In the genomic region with DNA sequence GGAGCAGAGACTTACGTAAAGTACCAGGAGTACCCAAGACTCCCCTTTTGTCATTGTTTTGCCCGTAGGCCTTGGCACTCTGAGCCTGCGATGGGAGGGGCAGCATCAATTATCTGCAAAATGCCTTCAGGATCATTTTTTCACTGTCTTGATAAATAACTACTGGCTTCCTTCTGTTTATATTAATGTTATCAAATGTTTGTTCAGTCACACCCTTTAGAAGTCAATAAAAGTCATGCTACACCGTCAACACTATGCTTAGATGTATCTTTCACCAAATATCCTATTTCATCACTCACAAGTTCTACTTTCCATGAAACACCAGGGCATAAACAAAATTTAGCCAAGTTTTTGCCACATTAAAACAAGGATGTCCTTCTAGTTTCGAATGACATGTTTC, we compare ENCODE assay signal across 17 cellular contexts.
DNase-seq lines count a peak whose midpoint lies in the region; ATAC-seq lines count a peak whose summit lies in the region.
"Had no signal": no experiment of that assay in that cellular context is flagged by ENCODE, and none has a peak within 500 bp of the region (broad histone marks: within the 10 kb centered on the region; RNA-seq: fewer than 3 reads in every experiment).

No MANE protein-coding gene starts in this region.

- no peak overlapping the region for H3K9ac ChIP-seq in trophoblast cell (ENCODE audit: low read length)
- H3K9ac ChIP-seq: BLaER1 treated with 17β-estradiol and CSF1 and Interleukin-3, amounts not matched to agents 10 nM and 100 nM had no signal

- H3K4me1 ChIP-seq in trophoblast cell (ENCODE audit: control insufficient read depth in 1 of 2, insufficient read depth in 2 of 2, low read length in 2 of 2): no peaks in the 10 kb centered on the region
- H3K4me1 ChIP-seq: A549 had no signal

- no peaks in the 10 kb centered on the region for H3K79me1 ChIP-seq in trophoblast cell (ENCODE audit: low read length)

- H3K27ac ChIP-seq in trophoblast cell (ENCODE audit: low read depth, low read length): no peak overlapping the region
- H3K27ac ChIP-seq: A549; BLaER1 treated with 17β-estradiol and CSF1 and Interleukin-3, amounts not matched to agents 10 nM and 100 nM; C4-2B had no signal

- H3K27me3 ChIP-seq in trophoblast cell (ENCODE audit: insufficient read depth, low read length): no peaks in the 10 kb centered on the region
- H3K27me3 ChIP-seq: BLaER1 treated with 17β-estradiol and CSF1 and Interleukin-3, amounts not matched to agents 10 nM and 100 nM had no signal

- no peaks in the 10 kb centered on the region for H3K9me3 ChIP-seq in trophoblast cell (ENCODE audit: insufficient read depth, low read depth, low read length)
- H3K9me3 ChIP-seq: A549, Caco-2 had no signal

- no peak overlapping the region for H3K4ac ChIP-seq in trophoblast cell (ENCODE audit: low read depth, low read length)

- H4K12ac ChIP-seq in trophoblast cell (ENCODE audit: low read depth, low read length): no peak overlapping the region

- no peak overlapping the region for H3K4me2 ChIP-seq in trophoblast cell (ENCODE audit: low read length)
- H3K4me2 ChIP-seq: A549; BLaER1 treated with 17β-estradiol and CSF1 and Interleukin-3, amounts not matched to agents 10 nM and 100 nM had no signal

- no peak overlapping the region for H2BK120ac ChIP-seq in trophoblast cell (ENCODE audit: insufficient read depth, low read length, poor library complexity)

- H2AK5ac ChIP-seq in trophoblast cell (ENCODE audit: low read length): no peak overlapping the region

- no peak overlapping the region for H2BK12ac ChIP-seq in trophoblast cell (ENCODE audit: low read length)

- H3K18ac ChIP-seq in trophoblast cell (ENCODE audit: low read length): no peak overlapping the region

- no peak overlapping the region for H3K14ac ChIP-seq in trophoblast cell (ENCODE audit: low read length)

- no peaks in the 10 kb centered on the region for H3K36me3 ChIP-seq in trophoblast cell (ENCODE audit: control insufficient read depth in 1 of 2, insufficient read depth in 2 of 2, low read length in 2 of 2)
- H3K36me3 ChIP-seq: BLaER1 treated with 17β-estradiol and CSF1 and Interleukin-3, amounts not matched to agents 10 nM and 100 nM had no signal

- no peaks in the 10 kb centered on the region for H3K79me2 ChIP-seq in trophoblast cell (ENCODE audit: control insufficient read depth, insufficient read depth, low read length, poor library complexity)

- no CpG with 5 or more reads among the region's 5 CpGs for WGBS in trophoblast cell (ENCODE audit: extremely low coverage, insufficient coverage, insufficient read length)

- no peak overlapping the region for H4K8ac ChIP-seq in trophoblast cell (ENCODE audit: low read depth, low read length)

- DNase-seq in NCI-H748 (lab: John Stamatoyannopoulos, UW; ENCODE audit: unreplicated experiment) (peak; percentile 18), NCI-H748 treated with DMSO at 0.1 percent for 48 hours (lab: John Stamatoyannopoulos, UW) (no peak), NCI-H460 (ENCODE audit: extremely low read depth, low read depth) (peak; percentile 60), trophoblast cell (no peak), NCI-H1092 treated with DMSO at 0.1 percent for 48 hours (lab: John Stamatoyannopoulos, UW) (no peak), NCI-H226 (no peak)
- DNase-seq: AML-193; Caco-2; Calu3; CD4-positive, alpha-beta T cell; CD8-positive, alpha-beta T cell; DMS79 treated with DMSO at 0.1 percent for 48 hours; GF-D8 had no signal

- H2BK5ac ChIP-seq in trophoblast cell (ENCODE audit: low read depth, low read length, poor library complexity): peak overlapping the region; percentile 13

- H3K4me3 ChIP-seq in trophoblast cell (ENCODE audit: low read depth, low read length): no peak overlapping the region
- H3K4me3 ChIP-seq: A549; BLaER1 treated with 17β-estradiol and CSF1 and Interleukin-3, amounts not matched to agents 10 nM and 100 nM had no signal

- no peak overlapping the region for H2AFZ ChIP-seq in trophoblast cell (ENCODE audit: insufficient read depth, low read length, poor library complexity)

- no peak overlapping the region for H3K23ac ChIP-seq in trophoblast cell (ENCODE audit: low read length)

- ATAC-seq in GM21528 (IDR thresholded peaks at IDR 0.05; ENCODE audit: low FRiP score, unreplicated experiment): no peak
- ATAC-seq: A549; CD8-positive, alpha-beta T cell had no signal

- no peak overlapping the region for H4K91ac ChIP-seq in trophoblast cell (ENCODE audit: low read depth, low read length)

Comparison
In these comparisons a context has a peak if more than half of its experiments do, and no peak if none do; other contexts are left out.
1. DNase-seq: peak in NCI-H748 (single experiment) and NCI-H460 (single experiment); none in NCI-H748 treated with DMSO at 0.1 percent for 48 hours (single experiment), trophoblast cell (0 of 2), NCI-H1092 treated with DMSO at 0.1 percent for 48 hours (single experiment) and NCI-H226 (single experiment).